Comparison of ENCODE assay signal across 9 cellular contexts in genomic region chr20:11229772-11230171, GRCh38.
A peak's percentile ranks its signal among the peaks of the same experiment; 100 is the strongest.
DNase-seq lines count a peak whose midpoint lies in the region; ATAC-seq, FAIRE-seq and TF ChIP-seq lines count a peak whose summit lies in the region.
"Had no signal": no experiment of that assay in that cellular context is flagged by ENCODE, and none has a peak within 500 bp of the region (broad histone marks: within the 10 kb centered on the region; RNA-seq: fewer than 3 reads in every experiment).

No MANE protein-coding gene starts in this region.

- TF ChIP-seq CTCF in AG04450 (IDR thresholded peaks at IDR 0.05; ENCODE audit: low read depth, low read length) (no peak), bronchial epithelial cell (IDR thresholded peaks at IDR 0.05; ENCODE audit: insufficient read depth, low read length, severe bottlenecking) (no peak), nephron progenitor cell (IDR thresholded peaks at IDR 0.05) (no peak)

- H3K27me3 ChIP-seq in AG04450 (ENCODE audit: control insufficient read depth, insufficient read depth, low read length) (no peaks in the 10 kb centered on the region), MG63 (no peaks in the 10 kb centered on the region), bronchial epithelial cell (ENCODE audit: control insufficient read depth, insufficient read depth, low read length) (no peaks in the 10 kb centered on the region)

- no peaks in the 10 kb centered on the region for H3K36me3 Mint-ChIP-seq in nephron progenitor cell (ENCODE audit: low read depth)
- H3K36me3 Mint-ChIP-seq: stimulated activated effector memory CD8-positive, alpha-beta T cell treated with anti-CD3 and anti-CD28 coated beads, Interleukin-12 subunit alpha, Interleukin-12 subunit beta, amount 100 ng/mL, for 72 hours had no signal

- CTCF ChIA-PET in AG04450 (lab: Charles Lee): no interaction called here

- H3K36me3 ChIP-seq in MG63: no peaks in the 10 kb centered on the region
- H3K36me3 ChIP-seq in bronchial epithelial cell (ENCODE audit: control insufficient read depth, insufficient read depth, low read length): no peaks in the 10 kb centered on the region

- peak overlapping the region; percentile 50 for H3K27ac ChIP-seq in AG04450 (ENCODE audit: low read depth, low read length)

- no peak overlapping the region for H3K4me3 ChIP-seq in AG04450 (ENCODE audit: low read depth, low read length)
- no peak overlapping the region for H3K4me3 ChIP-seq in MG63
- no peak overlapping the region for H3K4me3 ChIP-seq in bronchial epithelial cell (ENCODE audit: low read depth, low read length)

- H3K9me3 ChIP-seq in AG04450 (ENCODE audit: control insufficient read depth, insufficient read depth, low read length) (no peaks in the 10 kb centered on the region), MG63 (no peaks in the 10 kb centered on the region)

- POLR2A ChIA-PET in AG04450 (lab: Yijun Ruan, JAX): no interaction called here

- FAIRE-seq in bronchial epithelial cell (lab: Jason Lieb, UNC): no peak

- no peak overlapping the region for H3K27ac Mint-ChIP-seq in nephron progenitor cell
- H3K27ac Mint-ChIP-seq: stimulated activated effector memory CD8-positive, alpha-beta T cell treated with anti-CD3 and anti-CD28 coated beads, Interleukin-12 subunit alpha, Interleukin-12 subunit beta, amount 100 ng/mL, for 72 hours had no signal

- in situ Hi-C loops in KBM-7 (cut with MboI; ENCODE audit: low pct_unique_long_range_greater_than_20kb, low sequenced_read_pairs): no loop called here

- H3K9me3 Mint-ChIP-seq in nephron progenitor cell: no peaks in the 10 kb centered on the region

- H3K4me1 Mint-ChIP-seq in nephron progenitor cell: peaks cover 48% of the 10 kb centered on the region
- H3K4me1 Mint-ChIP-seq: stimulated activated effector memory CD8-positive, alpha-beta T cell treated with anti-CD3 and anti-CD28 coated beads, Interleukin-12 subunit alpha, Interleukin-12 subunit beta, amount 100 ng/mL, for 72 hours had no signal

- no peak overlapping the region for H3K4me3 Mint-ChIP-seq in nephron progenitor cell
- H3K4me3 Mint-ChIP-seq: stimulated activated effector memory CD8-positive, alpha-beta T cell treated with anti-CD3 and anti-CD28 coated beads, Interleukin-12 subunit alpha, Interleukin-12 subunit beta, amount 100 ng/mL, for 72 hours had no signal

- peak; percentile 88 for DNase-seq in AG04450 (ENCODE audit: low read depth, low spot score)
- peak; percentile 92 for DNase-seq in MG63
- DNase-seq in bronchial epithelial cell (ENCODE audit: low read depth): peak; percentile 81
- peak; percentile 32 to 94 for DNase-seq in lung microvascular endothelial cell (ENCODE audit: low read depth in 2 of 2)
- DNase-seq in nephron progenitor cell: no peak
- DNase-seq in KBM-7: no peak
- DNase-seq in stimulated activated CD4-positive, alpha-beta T cell treated with anti-CD3 and anti-CD28 coated beads, Interleukin-4, amount 100 ng/mL, for 4 hours: no peak

- H3K27me3 Mint-ChIP-seq in nephron progenitor cell (ENCODE audit: low read depth, poor library complexity): no peaks in the 10 kb centered on the region

- ATAC-seq in GM21515 (IDR thresholded peaks at IDR 0.05; ENCODE audit: unreplicated experiment): no peak
- ATAC-seq: stimulated activated effector memory CD8-positive, alpha-beta T cell treated with anti-CD3 and anti-CD28 coated beads, Interleukin-12 subunit alpha, Interleukin-12 subunit beta, amount 100 ng/mL, for 72 hours had no signal

Comparison
In these comparisons a context has a peak if more than half of its experiments do, and no peak if none do; other contexts are left out.
1. DNase-seq: peak in AG04450 (single experiment), MG63 (single experiment), bronchial epithelial cell (single experiment) and lung microvascular endothelial cell (2 of 2); none in nephron progenitor cell (single experiment), KBM-7 (single experiment) and stimulated activated CD4-positive, alpha-beta T cell treated with anti-CD3 and anti-CD28 coated beads, Interleukin-4, amount 100 ng/mL, for 4 hours (0 of 2).